Comparison of ENCODE assay signal across 24 cellular contexts in the genomic region with DNA sequence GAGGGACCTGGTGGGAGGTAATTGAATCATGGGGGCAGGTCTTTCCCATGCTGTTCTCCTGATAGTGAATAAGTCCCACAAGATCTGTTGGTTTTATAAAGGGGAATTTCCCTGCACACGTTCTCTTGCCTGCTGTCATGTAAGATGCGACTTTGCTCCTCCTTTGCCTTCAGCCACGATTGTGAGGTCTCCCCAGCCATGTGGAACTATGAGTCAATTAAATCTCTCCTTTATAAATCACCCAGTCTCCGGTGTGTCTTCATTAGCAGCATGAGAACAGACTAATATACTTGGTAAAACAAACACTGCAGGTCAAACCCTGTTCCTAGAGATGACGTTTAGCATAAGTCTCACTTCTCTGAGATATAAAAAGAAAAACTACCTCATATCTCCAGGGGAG.
"Had no signal": no experiment of that assay in that cellular context is flagged by ENCODE, and none has a peak within 500 bp of the region (broad histone marks: within the 10 kb centered on the region; RNA-seq: fewer than 3 reads in every experiment).

No MANE protein-coding gene starts in this region.

- DNase-seq: dermis blood vessel endothelial cell; gastrocnemius medialis; heart left ventricle; mesenchymal stem cell; naive thymus-derived CD4-positive, alpha-beta T cell; sigmoid colon; stimulated activated CD4-positive, alpha-beta T cell treated with anti-CD3 and anti-CD28 coated beads, Interleukin-2, amount 100 ng/mL, for 24 hours; stimulated activated CD4-positive, alpha-beta T cell treated with anti-CD3 and anti-CD28 coated beads, Interleukin-4, amount 100 ng/mL, for 24 hours; stimulated activated naive CD4-positive, alpha-beta T cell treated with Interleukin-2 at 50 U/mL for 16 hours; stomach; thyroid gland; trophoblast cell had no signal

- H3K9me3 Mint-ChIP-seq: mesothelial cell of epicardium; nephron; neural progenitor cell; stimulated activated effector memory CD8-positive, alpha-beta T cell treated with anti-CD3 and anti-CD28 coated beads, Interleukin-12 subunit alpha, Interleukin-12 subunit beta, amount 100 ng/mL, for 72 hours had no signal

- H3K36me3 ChIP-seq: gastrocnemius medialis, heart left ventricle, neural progenitor cell, right atrium auricular region, sigmoid colon, stomach, thyroid gland, vagina had no signal

- H3K27ac Mint-ChIP-seq: mesothelial cell of epicardium; naive thymus-derived CD4-positive, alpha-beta T cell; nephron; neural progenitor cell; progenitor cell of endocrine pancreas; stimulated activated effector memory CD8-positive, alpha-beta T cell treated with anti-CD3 and anti-CD28 coated beads, Interleukin-12 subunit alpha, Interleukin-12 subunit beta, amount 100 ng/mL, for 72 hours had no signal

- H3K27me3 Mint-ChIP-seq: progenitor cell of endocrine pancreas had no signal

- H3K27me3 ChIP-seq: gastrocnemius medialis, neural progenitor cell, right atrium auricular region, thyroid gland, vagina had no signal

- H3K4me2 ChIP-seq: hepatocyte, neural progenitor cell had no signal

- H3K36me3 Mint-ChIP-seq: mesothelial cell of epicardium; naive thymus-derived CD4-positive, alpha-beta T cell; neural progenitor cell; stimulated activated effector memory CD8-positive, alpha-beta T cell treated with anti-CD3 and anti-CD28 coated beads, Interleukin-12 subunit alpha, Interleukin-12 subunit beta, amount 100 ng/mL, for 72 hours had no signal

- H3K79me2 ChIP-seq: hepatocyte, parathyroid adenoma had no signal

- H3K4me1 Mint-ChIP-seq: mesothelial cell of epicardium; naive thymus-derived CD4-positive, alpha-beta T cell; nephron; neural progenitor cell; stimulated activated effector memory CD8-positive, alpha-beta T cell treated with anti-CD3 and anti-CD28 coated beads, Interleukin-12 subunit alpha, Interleukin-12 subunit beta, amount 100 ng/mL, for 72 hours had no signal

- H3K27ac ChIP-seq: coronary artery, gastrocnemius medialis, heart left ventricle, hepatocyte, neural progenitor cell, parathyroid adenoma, right atrium auricular region, sigmoid colon, stomach, thyroid gland, vagina had no signal

- H2AFZ ChIP-seq: hepatocyte, neural progenitor cell, parathyroid adenoma had no signal

- H3K4me1 ChIP-seq: gastrocnemius medialis, heart left ventricle, neural progenitor cell, parathyroid adenoma, right atrium auricular region, sigmoid colon, stomach, thyroid gland, vagina had no signal

- H3K9me3 ChIP-seq: gastrocnemius medialis, heart left ventricle, right atrium auricular region, sigmoid colon, stomach, thyroid gland, vagina had no signal

- H3K4me3 ChIP-seq: coronary artery, gastrocnemius medialis, heart left ventricle, hepatocyte, lung, neural progenitor cell, right atrium auricular region, sigmoid colon, stomach, thyroid gland, vagina had no signal

- H3K9ac ChIP-seq: neural progenitor cell, parathyroid adenoma had no signal

- H3K4me3 Mint-ChIP-seq: mesothelial cell of epicardium; naive thymus-derived CD4-positive, alpha-beta T cell; nephron; neural progenitor cell; stimulated activated effector memory CD8-positive, alpha-beta T cell treated with anti-CD3 and anti-CD28 coated beads, Interleukin-12 subunit alpha, Interleukin-12 subunit beta, amount 100 ng/mL, for 72 hours had no signal

- ATAC-seq: gastrocnemius medialis; heart left ventricle; left lobe of liver; naive thymus-derived CD4-positive, alpha-beta T cell; stimulated activated effector memory CD8-positive, alpha-beta T cell treated with anti-CD3 and anti-CD28 coated beads, Interleukin-12 subunit alpha, Interleukin-12 subunit beta, amount 100 ng/mL, for 72 hours had no signal
